ENCODE assay signal across 7 cellular contexts in genomic region chr11:65711785-65712632, GRCh38.
DNase-seq lines count a peak whose midpoint lies in the region; ATAC-seq and TF ChIP-seq lines count a peak whose summit lies in the region.

Gene KAT5, plus strand, starts transcription at chr11:65712252. Its CDS starts 16 bp downstream, at chr11:65712268.

- ATAC-seq in GM18505 (IDR thresholded peaks at IDR 0.05; ENCODE audit: unreplicated experiment): peak; percentile 82
- ATAC-seq in HG02981 (IDR thresholded peaks at IDR 0.05; ENCODE audit: unreplicated experiment): peak; percentile 81

- DNase-seq in NCI-H2029 treated with DMSO at 0.1 percent for 48 hours (lab: John Stamatoyannopoulos, UW): peak; percentile 98
- peak; percentile 96 for DNase-seq in T-helper 9 cell
- DNase-seq in astrocyte of the hippocampus (ENCODE audit: low read depth, low spot score): peak; percentile 99
- peak; percentile 86 to 100 (median 98) for DNase-seq in hypothalamus (lab: John Stamatoyannopoulos, UW)
- peak; percentile 92 for DNase-seq in retinal pigment epithelial cell (ENCODE audit: low read depth)

- peak; percentile 80 for TF ChIP-seq POLR2A in GM18505 (IDR thresholded peaks at IDR 0.05; ENCODE audit: borderline replicate concordance, extremely low read depth, insufficient read depth, insufficient read length)

- TF ChIP-seq CTCF in retinal pigment epithelial cell (conservative IDR thresholded peaks at IDR 0.05; ENCODE audit: low read depth, low read length): peak; percentile 98

- peak within 1 kb of the TSS; percentile 79 for H3K4me3 ChIP-seq in retinal pigment epithelial cell (ENCODE audit: low read length)

Comparison
In these comparisons a context has a peak if more than half of its experiments do, and no peak if none do; other contexts are left out.
1. Peak in every context shown above with its lines: DNase-seq, ATAC-seq and H3K4me3 ChIP-seq.